17 cellular contexts compared by ENCODE assay signal in the genomic region with DNA sequence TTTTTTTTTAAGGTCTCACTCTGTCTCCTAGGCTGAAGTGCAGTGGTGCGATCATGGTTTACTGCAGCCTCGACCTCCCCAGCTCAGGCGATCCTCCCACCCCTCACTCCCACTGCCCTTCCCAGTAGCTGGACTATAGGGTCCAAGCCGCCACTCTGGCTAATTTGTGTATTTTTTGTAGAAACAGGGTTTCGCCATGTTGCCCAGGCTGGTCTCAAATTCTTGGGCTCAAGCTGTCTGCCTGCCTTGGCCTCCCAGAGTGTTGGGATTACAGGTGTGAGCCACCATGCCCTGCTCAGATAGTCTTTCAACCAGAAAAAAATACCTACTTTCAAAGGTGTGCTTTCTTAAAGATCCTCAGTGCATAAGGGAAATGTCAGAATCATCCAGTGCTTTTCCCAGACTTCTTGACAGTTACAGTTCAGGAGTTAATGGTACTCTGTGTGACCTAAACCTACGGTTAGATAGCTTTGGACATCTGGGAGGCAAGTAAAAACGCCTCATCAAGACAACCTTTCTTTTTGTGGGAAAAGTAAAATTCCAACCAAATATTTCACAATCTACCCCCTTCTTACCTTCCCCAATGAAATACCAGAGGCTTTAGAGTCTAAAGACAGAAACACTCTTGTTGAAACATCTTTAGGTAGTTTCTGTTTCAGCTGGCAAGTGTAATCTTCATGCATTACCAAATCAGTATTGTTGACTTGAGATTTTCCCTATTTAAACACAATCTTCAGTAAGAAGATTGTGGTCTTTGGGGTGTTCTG. TPM values are rescaled to one million over a fixed set of nuclear protein-coding genes. Genes with fewer than 3 reads are reported as not detected.
DNase-seq lines count a peak whose midpoint lies in the region; TF ChIP-seq lines count a peak whose summit lies in the region.
"Had no signal": no experiment of that assay in that cellular context is flagged by ENCODE, and none has a peak within 500 bp of the region (broad histone marks: within the 10 kb centered on the region; RNA-seq: fewer than 3 reads in every experiment).

No MANE protein-coding gene starts in this region.

- TF ChIP-seq CTCF in GM10266 (IDR thresholded peaks at IDR 0.05; ENCODE audit: control insufficient read depth, insufficient read depth, low read depth, missing control alignments) (no peak), MM.1S (IDR thresholded peaks at IDR 0.05; ENCODE audit: low read length) (no peak), choroid plexus epithelial cell (conservative IDR thresholded peaks at IDR 0.05; ENCODE audit: low read depth, low read length) (no peak), progenitor cell of endocrine pancreas (IDR thresholded peaks at IDR 0.05; ENCODE audit: unreplicated experiment) (no peak), ascending aorta (IDR thresholded peaks at IDR 0.05) (no peak)

- H3F3A ChIP-seq in MM.1S (ENCODE audit: insufficient read depth, low read length) = peaks cover 8% of the 10 kb centered on the region; the same call in 1 of the 2 replicates

- no peak overlapping the region for H3K9ac ChIP-seq in MM.1S (ENCODE audit: low read length)

- peaks cover 31% of the 10 kb centered on the region for H3K4me1 Mint-ChIP-seq in progenitor cell of endocrine pancreas (ENCODE audit: low read depth)

- no peaks in the 10 kb centered on the region for H4K20me1 ChIP-seq in MM.1S (ENCODE audit: insufficient read depth, low read length)

- peaks cover 84% of the 10 kb centered on the region for H3K79me2 ChIP-seq in MM.1S (ENCODE audit: low read length)

- no peaks in the 10 kb centered on the region for H3K27me3 Mint-ChIP-seq in progenitor cell of endocrine pancreas
- H3K27me3 Mint-ChIP-seq: CD4-positive, alpha-beta memory T cell; central memory CD8-positive, alpha-beta T cell had no signal

- DNase-seq in GM10266 (ENCODE audit: extremely low spot score) (peak; percentile 53), MM.1S (peak; percentile 10), choroid plexus epithelial cell (ENCODE audit: low read depth) (peak; percentile 81), progenitor cell of endocrine pancreas (ENCODE audit: low spot score, unreplicated experiment) (no peak), NAMALWA (ENCODE audit: low spot score) (no peak), ascending aorta (ENCODE audit: low spot score in 2 of 2) (no peak)
- no peak for DNase-seq in stimulated activated CD4-positive, alpha-beta T cell treated with anti-CD3 and anti-CD28 coated beads, Interleukin-12 subunit alpha, Interleukin-12 subunit beta, amount 100 ng/mL, for 4 hours
- no peak for DNase-seq in activated effector memory CD4-positive, alpha-beta T cell treated with Interleukin-2 at 50 U/mL for 16 hours
- DNase-seq: activated CD4-positive, alpha-beta T cell treated with anti-CD3 and anti-CD28 coated beads, Interleukin-2, amount 50 U/mL, for 4 hours; activated effector memory CD4-positive, alpha-beta T cell treated with anti-CD3 and anti-CD28 coated beads, Interleukin-2, amount 50 U/mL, for 16 hours; CD4-positive, alpha-beta memory T cell; immature natural killer cell; NCI-H1092 treated with DMSO at 0.1 percent for 48 hours; NCI-H446 treated with DMSO at 0.1 percent for 48 hours; RPMI8226; T-helper 9 cell had no signal

- intact Hi-C loops in ascending aorta (cut with DNase I) = no loop called here

- no peak overlapping the region for H3K4me3 Mint-ChIP-seq in progenitor cell of endocrine pancreas (ENCODE audit: low read depth)
- H3K4me3 Mint-ChIP-seq: CD4-positive, alpha-beta memory T cell; central memory CD8-positive, alpha-beta T cell; immature natural killer cell had no signal

- peak overlapping the region; percentile 20 for H3K4me2 ChIP-seq in MM.1S (ENCODE audit: low read depth, low read length)

- H3K36me3 Mint-ChIP-seq in progenitor cell of endocrine pancreas (ENCODE audit: insufficient read depth) = peaks cover 3% of the 10 kb centered on the region
- H3K36me3 Mint-ChIP-seq: immature natural killer cell had no signal

- H3K36me3 ChIP-seq in MM.1S (replicated peaks; ENCODE audit: insufficient read depth, low read length) (no peaks in the 10 kb centered on the region), ascending aorta (no peaks in the 10 kb centered on the region)

- no peaks in the 10 kb centered on the region for H3K9me2 ChIP-seq in MM.1S (replicated peaks; ENCODE audit: insufficient read depth, low read length)

- H3K27ac ChIP-seq in MM.1S (ENCODE audit: low read length) (peak overlapping the region; percentile 20; the same call in 1 of the 2 replicates), ascending aorta (peak overlapping the region in 1 of 2 donors; percentile 20)

- H3K27ac Mint-ChIP-seq in progenitor cell of endocrine pancreas = peak overlapping the region; percentile 49
- H3K27ac Mint-ChIP-seq: CD4-positive, alpha-beta memory T cell; immature natural killer cell had no signal

- no peaks in the 10 kb centered on the region for H3K9me3 ChIP-seq in MM.1S (replicated peaks; ENCODE audit: insufficient read depth, low read length)
- H3K9me3 ChIP-seq in ascending aorta = no peaks in the 10 kb centered on the region

- no peak overlapping the region for H3K4me3 ChIP-seq in MM.1S (ENCODE audit: low read length)
- H3K4me3 ChIP-seq in choroid plexus epithelial cell (ENCODE audit: low read depth, low read length) = peak overlapping the region; percentile 2
- H3K4me3 ChIP-seq in ascending aorta = no peak overlapping the region

- H2AFZ ChIP-seq in MM.1S (ENCODE audit: low read length) = no peak overlapping the region

- no peaks in the 10 kb centered on the region for H3K9me3 Mint-ChIP-seq in progenitor cell of endocrine pancreas (ENCODE audit: low read depth)
- H3K9me3 Mint-ChIP-seq: CD4-positive, alpha-beta memory T cell; central memory CD8-positive, alpha-beta T cell; immature natural killer cell had no signal

- H3K27me3 ChIP-seq in MM.1S (replicated peaks; ENCODE audit: insufficient read depth, low read length) (no peaks in the 10 kb centered on the region), ascending aorta (no peaks in the 10 kb centered on the region)

- peaks cover 22% of the 10 kb centered on the region; the same call in 1 of the 2 replicates for H3K4me1 ChIP-seq in MM.1S (ENCODE audit: low read length)
- H3K4me1 ChIP-seq in ascending aorta = peaks cover 0 to 43% of the 10 kb centered on the region in 2 donors

RNA-seq across cellular contexts. Expression of a gene that starts 6.8 kb away (rescaled TPM):
- total RNA-seq in progenitor cell of endocrine pancreas (57.4 and 63.7 TPM in 2 replicates), ascending aorta (29.3 TPM)

RNA-seq across cellular contexts. Expression of a gene that starts 7.1 kb away (rescaled TPM):
- total RNA-seq in progenitor cell of endocrine pancreas (101 and 115 TPM in 2 replicates), ascending aorta (32.6 TPM)

RNA-seq across cellular contexts. Expression of a gene that starts 52.2 kb away (rescaled TPM):
- total RNA-seq in progenitor cell of endocrine pancreas (40.7 and 43.0 TPM in 2 replicates), ascending aorta (44.1 TPM)

Comparison
In these comparisons a context has a peak if more than half of its experiments do, and no peak if none do; other contexts are left out.
1. DNase-seq: peak in GM10266 (single experiment), MM.1S (single experiment) and choroid plexus epithelial cell (single experiment); none in progenitor cell of endocrine pancreas (single experiment), NAMALWA (single experiment), stimulated activated CD4-positive, alpha-beta T cell treated with anti-CD3 and anti-CD28 coated beads, Interleukin-12 subunit alpha, Interleukin-12 subunit beta, amount 100 ng/mL, for 4 hours (single experiment), activated effector memory CD4-positive, alpha-beta T cell treated with Interleukin-2 at 50 U/mL for 16 hours (single experiment) and ascending aorta (0 of 2).